17 cellular contexts compared by ENCODE assay signal in genomic region chr6:111718326-111718725, GRCh38.
DNase-seq lines count a peak whose midpoint lies in the region; ATAC-seq and TF ChIP-seq lines count a peak whose summit lies in the region.
"Had no signal": no experiment of that assay in that cellular context is flagged by ENCODE, and none has a peak within 500 bp of the region (broad histone marks: within the 10 kb centered on the region; RNA-seq: fewer than 3 reads in every experiment).

No MANE protein-coding gene starts in this region.

- H3K27ac ChIP-seq in right atrium auricular region (no peak overlapping the region), upper lobe of right lung (peak overlapping the region; percentile 24)
- peak overlapping the region; percentile 28 for H3K27ac ChIP-seq in effector memory CD4-positive, alpha-beta T cell (ENCODE audit: insufficient read depth, low read length, poor library complexity, severe bottlenecking)
- H3K27ac ChIP-seq: hepatocyte, KMS-11, uterus had no signal

- H3K9me3 ChIP-seq in right atrium auricular region (no peaks in the 10 kb centered on the region), upper lobe of right lung (no peaks in the 10 kb centered on the region)
- H3K9me3 ChIP-seq in effector memory CD4-positive, alpha-beta T cell (ENCODE audit: control insufficient read depth, low read length), result no peaks in the 10 kb centered on the region
- H3K9me3 ChIP-seq: uterus had no signal

- TF ChIP-seq CTCF in right atrium auricular region (IDR thresholded peaks at IDR 0.05) (no peak), upper lobe of right lung (IDR thresholded peaks at IDR 0.05) (no peak)

- H3K27me3 ChIP-seq in right atrium auricular region (no peaks in the 10 kb centered on the region), upper lobe of right lung (no peaks in the 10 kb centered on the region)
- no peaks in the 10 kb centered on the region for H3K27me3 ChIP-seq in effector memory CD4-positive, alpha-beta T cell (replicated peaks; ENCODE audit: control insufficient read depth, insufficient read depth, low read length, poor library complexity, severe bottlenecking)
- H3K27me3 ChIP-seq: hepatocyte, uterus had no signal

- H3K4me3 ChIP-seq in right atrium auricular region (no peak overlapping the region), upper lobe of right lung (no peak overlapping the region)
- no peak overlapping the region for H3K4me3 ChIP-seq in effector memory CD4-positive, alpha-beta T cell (ENCODE audit: insufficient read depth, low read depth, low read length, poor library complexity, severe bottlenecking)
- H3K4me3 ChIP-seq: hepatocyte, uterus had no signal

- intact Hi-C loops in left cardiac atrium (cut with DNase I) (loop anchor here in 1 of 2 donors (10.0 kb wide), 2 partner anchors 66 to 156 kb away; partner anchors contain the start of gene FYN), upper lobe of right lung (cut with DNase I) (loop anchor here (10.0 kb wide), 1 partner anchor 136 kb away; no protein-coding TSS in a partner anchor)

- DNase-seq in right atrium auricular region (ENCODE audit: low spot score), result peak; percentile 16
- DNase-seq in left cardiac atrium, result no peak
- DNase-seq in NCI-H2171 treated with DMSO at 0.1 percent for 48 hours (lab: John Stamatoyannopoulos, UW), result peak; percentile 91
- no peak for DNase-seq in effector memory CD4-positive, alpha-beta T cell
- no peak for DNase-seq in upper lobe of right lung
- no peak for DNase-seq in H4 (ENCODE audit: low spot score)
- no peak for DNase-seq in UCSD-AML1 (lab: John Stamatoyannopoulos, UW; ENCODE audit: unreplicated experiment)
- no peak for DNase-seq in SKM-1 (lab: John Stamatoyannopoulos, UW; ENCODE audit: unreplicated experiment)
- DNase-seq: COR-L47; mammary epithelial cell; naive B cell; NCI-H1105; stimulated activated CD4-positive, alpha-beta T cell treated with anti-CD3 and anti-CD28 coated beads, Interleukin-2, amount 100 ng/mL, for 24 hours; SW 1271; uterus had no signal

- H3K36me3 ChIP-seq in right atrium auricular region (peaks cover 24% of the 10 kb centered on the region), upper lobe of right lung (peaks cover 16% of the 10 kb centered on the region)
- peaks cover 42% of the 10 kb centered on the region for H3K36me3 ChIP-seq in effector memory CD4-positive, alpha-beta T cell (ENCODE audit: control insufficient read depth, insufficient read depth, low read length)
- H3K36me3 ChIP-seq: uterus had no signal

- ATAC-seq in left cardiac atrium (no peak), upper lobe of right lung (no peak)

- H3K4me1 ChIP-seq in right atrium auricular region (peaks cover 0 to 25% of the 10 kb centered on the region in 2 donors), upper lobe of right lung (peaks cover 17% of the 10 kb centered on the region)
- peaks cover 26% of the 10 kb centered on the region for H3K4me1 ChIP-seq in effector memory CD4-positive, alpha-beta T cell (ENCODE audit: control insufficient read depth, insufficient read depth, low read length, poor library complexity, severe bottlenecking)

Comparison
In these comparisons a context has a peak if more than half of its experiments do, and no peak if none do; other contexts are left out.
1. DNase-seq: peak in right atrium auricular region (single experiment) and NCI-H2171 treated with DMSO at 0.1 percent for 48 hours (single experiment); none in left cardiac atrium (single experiment), effector memory CD4-positive, alpha-beta T cell (0 of 3), upper lobe of right lung (single experiment), H4 (single experiment), UCSD-AML1 (single experiment) and SKM-1 (single experiment).
2. H3K27ac ChIP-seq: peak in effector memory CD4-positive, alpha-beta T cell (single experiment) and upper lobe of right lung (single experiment); none in right atrium auricular region (0 of 2).